17 cellular contexts compared by ENCODE assay signal in the genomic region with DNA sequence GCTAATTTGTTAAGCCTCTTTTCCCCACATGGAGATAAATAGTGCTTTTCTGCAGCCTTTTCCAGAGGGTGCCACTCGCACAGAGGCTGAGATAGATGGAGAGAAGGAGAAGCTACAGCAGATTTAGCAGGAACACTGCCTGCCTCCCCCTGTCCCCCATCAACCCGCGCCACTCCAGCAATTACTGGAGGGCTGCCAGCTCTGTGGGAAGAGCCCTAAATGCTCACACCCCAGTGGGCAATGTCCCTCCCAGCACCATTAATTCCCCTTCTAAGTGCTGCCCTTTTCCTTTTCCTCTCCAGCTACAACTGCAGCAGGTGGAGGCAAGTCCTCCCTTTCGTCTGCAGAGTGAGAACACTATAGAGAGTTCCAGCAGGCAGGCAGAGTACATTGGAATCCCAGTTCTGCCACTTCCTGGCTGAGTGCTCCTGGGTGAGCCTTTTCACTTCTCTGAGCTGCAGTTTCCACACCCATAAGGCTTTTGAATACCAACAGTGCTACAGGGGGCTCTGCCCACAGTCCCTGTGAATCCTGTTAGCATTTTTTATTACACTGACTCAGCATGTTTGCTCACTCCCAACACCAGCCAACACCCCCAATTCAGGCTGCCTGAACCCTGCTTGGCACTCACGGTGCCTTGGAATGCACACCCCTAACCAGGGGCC.
DNase-seq lines count a peak whose midpoint lies in the region; ATAC-seq lines count a peak whose summit lies in the region.
"Had no signal": no experiment of that assay in that cellular context is flagged by ENCODE, and none has a peak within 500 bp of the region (broad histone marks: within the 10 kb centered on the region; RNA-seq: fewer than 3 reads in every experiment).

No MANE protein-coding gene starts in this region.

- H3K4me1 ChIP-seq in BLaER1 treated with 17β-estradiol and CSF1 and Interleukin-3, amounts not matched to agents 10 nM and 100 nM, result peaks cover 0 to 91% (median 82%) of the 10 kb centered on the region in 10 experiments; a peak in 16 of 20 replicates
- no peaks in the 10 kb centered on the region for H3K4me1 ChIP-seq in effector memory CD4-positive, alpha-beta T cell (ENCODE audit: control insufficient read depth, insufficient read depth, low read length, poor library complexity, severe bottlenecking)

- H3K4me3 ChIP-seq in BLaER1 treated with 17β-estradiol and CSF1 and Interleukin-3, amounts not matched to agents 10 nM and 100 nM, result no peak overlapping the region
- no peak overlapping the region for H3K4me3 ChIP-seq in effector memory CD4-positive, alpha-beta T cell (ENCODE audit: insufficient read depth, low read depth, low read length, poor library complexity, severe bottlenecking)
- H3K4me3 ChIP-seq: thoracic aorta had no signal

- DNase-seq in H4 (ENCODE audit: low spot score), result peak; percentile 23
- DNase-seq in NCI-H69 (lab: John Stamatoyannopoulos, UW), result peak; percentile 87
- peak; percentile 18 for DNase-seq in medulla oblongata (ENCODE audit: extremely low spot score)
- DNase-seq in effector memory CD4-positive, alpha-beta T cell, result no peak
- DNase-seq: activated gamma-delta T cell; aorta; erythroblast; KBM-7; NCI-H187; NK-92 treated with Interleukin-12 subunit alpha and Interleukin-12 subunit beta, amount 100 ng/mL, for 24 hours; stimulated activated CD4-positive, alpha-beta T cell treated with anti-CD3 and anti-CD28 coated beads, Interleukin-4, amount 100 ng/mL, for 1 hour had no signal

- no peaks in the 10 kb centered on the region for H3K27me3 ChIP-seq in BLaER1 treated with 17β-estradiol and CSF1 and Interleukin-3, amounts not matched to agents 10 nM and 100 nM
- H3K27me3 ChIP-seq in effector memory CD4-positive, alpha-beta T cell (replicated peaks; ENCODE audit: control insufficient read depth, insufficient read depth, low read length, poor library complexity, severe bottlenecking), result no peaks in the 10 kb centered on the region

- H3K9me3 ChIP-seq in BLaER1 treated with 17β-estradiol and CSF1 and Interleukin-3, amounts not matched to agents 10 nM and 100 nM (replicated peaks in 1 of 11), result no peaks in the 10 kb centered on the region
- H3K9me3 ChIP-seq in effector memory CD4-positive, alpha-beta T cell (ENCODE audit: control insufficient read depth, low read length), result no peaks in the 10 kb centered on the region
- H3K9me3 ChIP-seq: thoracic aorta had no signal

- no peak overlapping the region for H3K9ac ChIP-seq in BLaER1 treated with 17β-estradiol and CSF1 and Interleukin-3, amounts not matched to agents 10 nM and 100 nM

- H3K27ac ChIP-seq in BLaER1 treated with 17β-estradiol and CSF1 and Interleukin-3, amounts not matched to agents 10 nM and 100 nM, result no peak overlapping the region
- H3K27ac ChIP-seq in effector memory CD4-positive, alpha-beta T cell (ENCODE audit: insufficient read depth, low read length, poor library complexity, severe bottlenecking), result no peak overlapping the region
- H3K27ac ChIP-seq: thoracic aorta had no signal

- H3K4me2 ChIP-seq in BLaER1 treated with 17β-estradiol and CSF1 and Interleukin-3, amounts not matched to agents 10 nM and 100 nM, result peak overlapping the region in 9 of 11 experiments; percentile 21 to 96 (median 78); a peak in 17 of 22 replicates

- ATAC-seq in GM21576 (IDR thresholded peaks at IDR 0.05; ENCODE audit: unreplicated experiment) (no peak), HG02798 (IDR thresholded peaks at IDR 0.05; ENCODE audit: poor library complexity, unreplicated experiment) (no peak), HG02852 (IDR thresholded peaks at IDR 0.05; ENCODE audit: unreplicated experiment) (no peak)
- ATAC-seq: sciatic nerve had no signal

- no peaks in the 10 kb centered on the region for H3K36me3 ChIP-seq in BLaER1 treated with 17β-estradiol and CSF1 and Interleukin-3, amounts not matched to agents 10 nM and 100 nM
- no peaks in the 10 kb centered on the region for H3K36me3 ChIP-seq in effector memory CD4-positive, alpha-beta T cell (ENCODE audit: control insufficient read depth, insufficient read depth, low read length)
- H3K36me3 ChIP-seq: thoracic aorta had no signal

- peaks cover 0 to 3% (median 0%) of the 10 kb centered on the region in 11 experiments; a peak in 3 of 22 replicates for H4K20me1 ChIP-seq in BLaER1 treated with 17β-estradiol and CSF1 and Interleukin-3, amounts not matched to agents 10 nM and 100 nM

Comparison
In these comparisons a context has a peak if more than half of its experiments do, and no peak if none do; other contexts are left out.
1. DNase-seq: peak in H4 (single experiment), NCI-H69 (single experiment) and medulla oblongata (single experiment); none in effector memory CD4-positive, alpha-beta T cell (0 of 3).